19 cellular contexts compared by ENCODE assay signal in genomic region chr6:127963495-127963894, GRCh38.
"Had no signal": no experiment of that assay in that cellular context is flagged by ENCODE, and none has a peak within 500 bp of the region (broad histone marks: within the 10 kb centered on the region; RNA-seq: fewer than 3 reads in every experiment).

No MANE protein-coding gene starts in this region.

- H3K36me3 ChIP-seq: gastrocnemius medialis, thoracic aorta had no signal

- FAIRE-seq: islet of Langerhans, small intestine had no signal

- DNase-seq: effector memory CD8-positive, alpha-beta T cell; gastrocnemius medialis; heart right ventricle; hypothalamus; kidney glomerular epithelial cell; mesendoderm; naive thymus-derived CD4-positive, alpha-beta T cell; nephron progenitor cell; posterior cingulate gyrus; sigmoid colon; small intestine; stimulated activated CD4-positive, alpha-beta T cell treated with anti-CD3 and anti-CD28 coated beads, Interleukin-12 subunit alpha, Interleukin-12 subunit beta, amount 100 ng/mL, for 4 hours; stimulated activated naive CD4-positive, alpha-beta T cell; stomach; transverse colon had no signal

- H3K4me3 ChIP-seq: esophagus muscularis mucosa, gastrocnemius medialis, heart right ventricle, sigmoid colon, stomach, thoracic aorta, transverse colon had no signal

- H3K27me3 ChIP-seq: esophagus muscularis mucosa, gastrocnemius medialis, heart right ventricle, sigmoid colon, stomach, transverse colon had no signal

- H3K4me1 ChIP-seq: esophagus muscularis mucosa, gastrocnemius medialis, heart right ventricle, sigmoid colon, stomach, transverse colon had no signal

- H3K9me3 ChIP-seq: esophagus muscularis mucosa, gastrocnemius medialis, heart right ventricle, sigmoid colon, stomach, thoracic aorta, transverse colon had no signal

- ATAC-seq: effector memory CD8-positive, alpha-beta T cell; gastrocnemius medialis; heart right ventricle; naive thymus-derived CD4-positive, alpha-beta T cell had no signal

- H3K27ac ChIP-seq: epithelial cell of prostate, esophagus muscularis mucosa, gastrocnemius medialis, heart right ventricle, sigmoid colon, stomach, thoracic aorta, transverse colon had no signal
